Comparison of ENCODE assay signal across 24 cellular contexts in genomic region chr15:81271761-81272644, GRCh38.
"Had no signal": no experiment of that assay in that cellular context is flagged by ENCODE, and none has a peak within 500 bp of the region (broad histone marks: within the 10 kb centered on the region; RNA-seq: fewer than 3 reads in every experiment).

No MANE protein-coding gene starts in this region.

- H3K36me3 ChIP-seq: cardiac muscle cell, right atrium auricular region had no signal

- H3K9me3 ChIP-seq: stomach had no signal

- DNase-seq: activated CD4-positive, alpha-beta memory T cell treated with anti-CD3 and anti-CD28 coated beads for 36 hours; activated CD4-positive, alpha-beta T cell treated with anti-CD3 and anti-CD28 coated beads for 4 hours; activated naive CD4-positive, alpha-beta T cell treated with Interleukin-2 at 50 U/mL for 16 hours; activated T-cell treated with anti-CD3 and anti-CD28 coated beads, Interleukin-2, amount 50 U/mL, for 48 hours; aorta; cortex of kidney; foreskin keratinocyte; heart left ventricle; hypothalamus; immature natural killer cell; midbrain; naive thymus-derived CD4-positive, alpha-beta T cell; nucleus accumbens; stimulated activated CD4-positive, alpha-beta T cell treated with anti-CD3 and anti-CD28 coated beads, Interleukin-1b, Interleukin-23, amount 100 ng/mL, for 48 hours; stimulated activated CD4-positive, alpha-beta T cell treated with anti-CD3 and anti-CD28 coated beads, Interleukin-4, amount 100 ng/mL, for 4 hours; stimulated activated naive B cell treated with anti-CD40 and anti-IgM and Interleukin-4, amounts not matched to agents 10 μg/mL and 1 μg/mL and 100 μg/mL, for 72 hours; stomach had no signal

- FAIRE-seq: endothelial cell of umbilical vein had no signal

- H3K27ac ChIP-seq: cardiac muscle cell, foreskin keratinocyte, heart left ventricle, parathyroid adenoma, right atrium auricular region, stomach had no signal

- H3K27me3 ChIP-seq: cardiac muscle cell, heart left ventricle, right atrium auricular region, stomach, tibial nerve had no signal

- H3K4me1 ChIP-seq: foreskin keratinocyte, parathyroid adenoma had no signal

- ATAC-seq: esophagus mucosa; foreskin keratinocyte; heart left ventricle; naive thymus-derived CD4-positive, alpha-beta T cell; stimulated activated naive B cell treated with anti-CD40 and anti-IgM and Interleukin-4, amounts not matched to agents 10 μg/mL and 1 μg/mL and 100 μg/mL, for 72 hours had no signal

- H3K4me3 ChIP-seq: cardiac muscle cell, heart left ventricle, right atrium auricular region, smooth muscle cell, stomach, tibial nerve had no signal
